ENCODE assay signal across 8 cellular contexts in the genomic region with DNA sequence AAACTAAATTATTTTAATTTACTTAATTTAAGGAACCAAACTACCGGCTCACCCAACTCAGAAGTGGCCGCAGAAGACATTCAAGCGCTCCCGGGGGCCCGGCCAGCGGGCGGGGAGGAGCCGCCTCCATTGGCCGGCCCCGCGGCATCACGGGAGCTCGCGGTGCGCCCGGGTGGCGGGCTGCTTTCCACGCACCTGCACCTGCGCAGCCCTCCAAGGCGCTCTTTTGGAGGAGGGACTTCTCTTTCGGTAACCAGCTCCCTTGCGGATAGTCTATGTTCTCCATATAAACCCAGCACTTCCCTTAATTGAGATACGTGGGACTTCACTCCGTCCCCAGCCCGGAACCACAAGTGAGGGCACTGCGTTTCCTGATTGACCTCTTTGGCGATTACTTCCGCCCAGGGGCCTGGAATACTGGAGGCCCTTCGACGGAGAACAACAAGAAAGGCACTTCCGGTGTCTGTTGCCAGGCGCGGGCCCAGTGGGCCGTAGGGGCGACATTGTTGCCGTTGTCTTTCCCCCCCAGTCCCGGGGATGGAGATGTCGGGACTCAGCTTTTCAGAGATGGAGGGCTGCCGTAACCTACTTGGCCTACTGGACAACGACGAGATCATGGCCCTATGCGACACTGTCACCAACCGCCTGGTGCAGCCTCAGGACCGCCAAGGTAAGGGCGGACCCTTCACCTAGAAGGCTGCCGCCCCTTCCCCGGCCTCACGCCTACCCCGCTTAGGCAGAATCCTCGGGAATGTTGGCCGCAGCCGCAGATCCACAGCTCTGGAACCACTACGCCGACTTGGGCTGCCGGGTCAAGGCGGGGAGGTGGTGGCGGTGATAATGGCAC. TPM values are rescaled to one million over a fixed set of nuclear protein-coding genes. Genes with fewer than 3 reads are reported as not detected.
A peak's percentile ranks its signal among the peaks of the same experiment; 100 is the strongest.
DNase-seq lines count a peak whose midpoint lies in the region; ATAC-seq and TF ChIP-seq lines count a peak whose summit lies in the region.

A gene (plus strand): TSS at position 444 of the 847 bp plus-strand sequence. CDS start 94 bp downstream, at position 538.

- peak; percentile 76 for ATAC-seq in GM21515 (IDR thresholded peaks at IDR 0.05; ENCODE audit: unreplicated experiment)

- peak within 1 kb of the TSS; percentile 98 for H3K9ac ChIP-seq in HUES64 (ENCODE audit: low read depth, low read length)
- peak within 1 kb of the TSS; percentile 95 for H3K9ac ChIP-seq in OCI-LY3 (ENCODE audit: low read length)

- peaks cover 5% of the 10 kb centered on the region for H4K20me1 ChIP-seq in OCI-LY3 (ENCODE audit: insufficient read depth, low read length)

- H3K4me1 ChIP-seq in HUES64 (ENCODE audit: insufficient read depth, low read length) (peaks cover 15% of the 10 kb centered on the region; the same call in 1 of the 2 replicates), OCI-LY3 (ENCODE audit: low read length) (peaks cover 35% of the 10 kb centered on the region)

- H2AFZ ChIP-seq in OCI-LY3 (ENCODE audit: low read depth, low read length): peak within 1 kb of the TSS; percentile 78

- under 1% methylated on average over 57 of the region's 57 CpGs for WGBS in HUES64

- no peak for TF ChIP-seq CTCF in OCI-LY3 (IDR thresholded peaks at IDR 0.05; ENCODE audit: low read depth, low read length)

- H3K79me2 ChIP-seq in OCI-LY3 (ENCODE audit: low read length): peaks cover 97% of the 10 kb centered on the region

- H3K4me3 ChIP-seq in HUES64 (ENCODE audit: low read length): peak within 1 kb of the TSS; percentile 86
- H3K4me3 ChIP-seq in OCI-LY3 (ENCODE audit: low read length): peak within 1 kb of the TSS; percentile 81

- DNase-seq in DMS 273 (lab: John Stamatoyannopoulos, UW; ENCODE audit: unreplicated experiment): peak; percentile 93
- DNase-seq in activated T-cell treated with anti-CD3 and anti-CD28 coated beads for 1 hour (ENCODE audit: low read depth): peak; percentile 65
- DNase-seq in epidermal melanocyte (ENCODE audit: insufficient read length, low spot score): peak; percentile 89
- peak; percentile 92 for DNase-seq in middle frontal gyrus (ENCODE audit: extremely low spot score, low spot score)
- peak; percentile 39 to 61 for DNase-seq in stimulated activated CD8-positive, alpha-beta memory T cell treated with anti-CD3 and anti-CD28 coated beads, Interleukin-2, amount 100 ng/mL, for 1 hour (ENCODE audit: low read depth in 2 of 2)

- H3K36me3 ChIP-seq in HUES64 (ENCODE audit: insufficient read depth, low read length) (peaks cover 21% of the 10 kb centered on the region), OCI-LY3 (replicated peaks; ENCODE audit: low read depth, low read length) (peaks cover 23% of the 10 kb centered on the region)

- H3K27ac ChIP-seq in HUES64 (ENCODE audit: low read depth, low read length) (peak within 1 kb of the TSS; percentile 98), OCI-LY3 (ENCODE audit: low read length) (peak within 1 kb of the TSS; percentile 94)

- no peaks in the 10 kb centered on the region for H3K27me3 ChIP-seq in HUES64 (ENCODE audit: insufficient read depth, low read length)
- H3K27me3 ChIP-seq in OCI-LY3 (ENCODE audit: low read depth, low read length): no peaks in the 10 kb centered on the region

- peak within 1 kb of the TSS; percentile 96 for H3K4me2 ChIP-seq in OCI-LY3 (ENCODE audit: low read length)

- H3K9me3 ChIP-seq in HUES64 (ENCODE audit: insufficient read depth, low read depth, low read length) (no peaks in the 10 kb centered on the region), OCI-LY3 (ENCODE audit: insufficient read depth, low read length) (no peaks in the 10 kb centered on the region)

RNA-seq across cellular contexts. Expression of the gene that starts here (rescaled TPM):
- 29.2 TPM for polyA plus RNA-seq in HUES64 (2013, experiment 1 of 2)
- 29.9 TPM for polyA plus RNA-seq in HUES64 (2013, experiment 2 of 2)

Comparison
In these comparisons a context has a peak if more than half of its experiments do, and no peak if none do; other contexts are left out.
1. Peak in every context shown above with its lines: DNase-seq, ATAC-seq, H3K4me3 ChIP-seq and H3K27ac ChIP-seq.